7 cellular contexts compared by ENCODE assay signal in the genomic region with DNA sequence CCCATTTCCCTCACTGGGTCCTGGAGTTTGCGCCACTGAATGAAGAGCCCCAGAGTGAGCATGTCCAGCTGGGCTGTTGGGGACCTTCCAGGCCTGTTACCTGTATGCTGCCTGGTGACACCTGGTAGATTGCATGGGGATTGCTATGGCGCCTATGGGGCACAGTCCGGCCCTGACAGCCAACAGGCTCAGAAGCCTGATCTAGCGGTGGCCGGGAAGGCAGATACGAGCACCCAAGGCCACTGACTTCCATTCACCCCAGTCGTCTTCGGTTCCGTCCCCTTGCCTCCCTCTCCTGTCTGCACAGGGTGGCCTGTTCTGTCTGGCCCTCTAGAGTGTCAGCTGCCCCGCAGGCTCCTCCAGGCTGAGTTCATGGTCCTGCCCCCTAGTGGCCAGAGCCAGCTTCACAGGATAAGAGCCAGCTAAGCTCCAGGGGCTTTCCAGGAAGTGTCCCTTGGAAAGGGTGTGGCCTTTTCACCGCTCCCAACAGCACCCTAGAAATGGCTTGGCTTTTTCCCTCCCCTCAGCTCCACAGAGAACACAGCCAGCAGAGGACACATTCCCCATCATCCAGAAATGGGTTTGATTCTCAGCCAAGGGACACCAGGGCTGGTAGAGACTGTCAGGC.
A peak's percentile ranks its signal among the peaks of the same experiment; 100 is the strongest.
DNase-seq lines count a peak whose midpoint lies in the region; ATAC-seq, FAIRE-seq and TF ChIP-seq lines count a peak whose summit lies in the region.
"Not testable (repeated sequence)": the region's sequence is repeated elsewhere in the genome, so short reads cannot be mapped to it uniquely, and the experiment has no call there.

No MANE protein-coding gene starts in this region.

- intact Hi-C loops in psoas muscle (cut with DNase I), result not testable (repeated sequence)

- not testable (repeated sequence) for H3K36me3 ChIP-seq in keratinocyte (ENCODE audit: control insufficient read depth in 2 of 2, extremely low read depth in 1 of 2, insufficient read depth in 2 of 2, low read length in 2 of 2); psoas muscle (ENCODE audit: insufficient read depth in 1 of 2, low read depth in 1 of 2)

- H2AFZ ChIP-seq in keratinocyte (ENCODE audit: control insufficient read depth, low read length), result peak overlapping the region; percentile 47

- H3K27ac ChIP-seq in keratinocyte (ENCODE audit: control insufficient read depth, insufficient read depth, low read length); psoas muscle: not testable (repeated sequence)

- H3K27me3 ChIP-seq in keratinocyte (ENCODE audit: control insufficient read depth, extremely low read depth, insufficient read depth, low read length); psoas muscle (ENCODE audit: insufficient read depth in 3 of 3, low read length in 2 of 3): not testable (repeated sequence)

- H3K9ac ChIP-seq in keratinocyte (ENCODE audit: control insufficient read depth, extremely low read depth, insufficient read depth, low read length), result not testable (repeated sequence)

- WGBS in psoas muscle, 3 donors, result 58 to 65% (median 59%) methylated on average over 9 to 11 of the region's 11 CpGs

- TF ChIP-seq CTCF in GM12865 (IDR thresholded peaks at IDR 0.05; ENCODE audit: insufficient read depth, low read depth, low read length, missing control alignments), result peak; percentile 64
- peak; percentile 16; the same call in 1 of the 2 replicates for TF ChIP-seq CTCF in LNCaP clone FGC (IDR thresholded peaks at IDR 0.05; ENCODE audit: control insufficient read depth, extremely low read depth, insufficient read depth)
- peak; percentile 33 to 78 (median 67) for TF ChIP-seq CTCF in keratinocyte (optimal IDR thresholded peaks at IDR 0.05 in 1 of 3, IDR thresholded peaks at IDR 0.05 in 1 of 3, conservative IDR thresholded peaks at IDR 0.05 in 1 of 3; ENCODE audit: extremely low read depth in 1 of 3, insufficient read depth in 2 of 3, low read length in 3 of 3)
- TF ChIP-seq CTCF in psoas muscle (IDR thresholded peaks at IDR 0.05), result peak; percentile 11

- H3K79me2 ChIP-seq in keratinocyte (ENCODE audit: control insufficient read depth, insufficient read depth, low read length), result not testable (repeated sequence)

- ATAC-seq in psoas muscle, result peak in 3 of 4 donors; percentile 57 to 68 (median 61)

- not testable (repeated sequence) for H3K9me3 ChIP-seq in keratinocyte (ENCODE audit: control insufficient read depth, low read depth, low read length); psoas muscle

- peak; percentile 82 for FAIRE-seq in keratinocyte (lab: Jason Lieb, UNC)

- dilution Hi-C loops in keratinocyte (cut with MboI; ENCODE audit: extremely low pct_ligation_motif_present, low sequenced_read_pairs), result not testable (repeated sequence)

- not testable (repeated sequence) for H3K9me1 ChIP-seq in keratinocyte (ENCODE audit: control insufficient read depth, extremely low read depth, insufficient read depth, low read length)

- H4K20me1 ChIP-seq in keratinocyte (ENCODE audit: control insufficient read depth, extremely low read depth, insufficient read depth, low read length), result not testable (repeated sequence)

- H3K4me3 ChIP-seq in GM12865 (ENCODE audit: low read depth, low read length); LNCaP clone FGC (ENCODE audit: low read depth, low read length); keratinocyte (ENCODE audit: control insufficient read depth in 2 of 3, extremely low read depth in 1 of 3, insufficient read depth in 2 of 3, low read depth in 1 of 3, low read length in 3 of 3); psoas muscle: not testable (repeated sequence)

- DNase-seq in GM12865 (ENCODE audit: low read depth) (peak; percentile 52), RPMI7951 (ENCODE audit: low read depth) (peak; percentile 55), dermis blood vessel endothelial cell (peak; percentile 59)
- DNase-seq in LNCaP clone FGC (ENCODE audit: low read depth); keratinocyte (ENCODE audit: low read depth, low spot score); psoas muscle: not testable (repeated sequence)
- peak; percentile 76 for DNase-seq in activated CD8-positive, alpha-beta memory T cell treated with anti-CD3 and anti-CD28 coated beads, Interleukin-2, amount 50 U/mL, for 48 hours

- not testable (repeated sequence) for H3K4me2 ChIP-seq in keratinocyte (ENCODE audit: control insufficient read depth, extremely low read depth, insufficient read depth, low read depth, low read length)

- not testable (repeated sequence) for H3K4me1 ChIP-seq in keratinocyte (ENCODE audit: control insufficient read depth, extremely low read depth, insufficient read depth, low read length); psoas muscle

Comparison
In these comparisons a context has a peak if more than half of its experiments do, and no peak if none do; other contexts are left out.
1. CTCF ChIP-seq: peak in every context shown above with its lines; median percentile 67 in keratinocyte; 64 in GM12865; 16 in LNCaP clone FGC; 11 in psoas muscle.